In genomic region chr12:98582093-98582492, GRCh38 we compare ENCODE assay signal across 21 cellular contexts. TPM values are rescaled to one million over a fixed set of nuclear protein-coding genes. Genes with fewer than 3 reads are reported as not detected.
DNase-seq lines count a peak whose midpoint lies in the region; ATAC-seq, FAIRE-seq and TF ChIP-seq lines count a peak whose summit lies in the region.
"Had no signal": no experiment of that assay in that cellular context is flagged by ENCODE, and none has a peak within 500 bp of the region (broad histone marks: within the 10 kb centered on the region; RNA-seq: fewer than 3 reads in every experiment).

No MANE protein-coding gene starts in this region.

- TF ChIP-seq CTCF in brain microvascular endothelial cell (IDR thresholded peaks at IDR 0.05; ENCODE audit: low read depth, low read length, missing control alignments) (no peak), suprapubic skin (IDR thresholded peaks at IDR 0.05) (no peak)

- FAIRE-seq in H54 (lab: Jason Lieb, UNC), result peak; percentile 57

- WGBS in suprapubic skin, result 90% methylated on average over 6 of the region's 6 CpGs

- H3K36me3 ChIP-seq in brain microvascular endothelial cell (replicated peaks) (no peaks in the 10 kb centered on the region), suprapubic skin (no peaks in the 10 kb centered on the region)
- H3K36me3 ChIP-seq: MG63 had no signal

- in situ Hi-C loops in brain microvascular endothelial cell (cut with HindIII; ENCODE audit: low pct_ligation_motif_present, low sequenced_read_pairs), result no loop called here

- DNase-seq in H54 (ENCODE audit: insufficient read length, low spot score) (no peak), M059J (ENCODE audit: low read depth) (peak; percentile 75), brain microvascular endothelial cell (peak; percentile 37), myocyte (ENCODE audit: low read depth) (peak; percentile 13), cerebellar cortex (ENCODE audit: low spot score) (no peak), NCI-H146 treated with DMSO at 0.1 percent for 48 hours (lab: John Stamatoyannopoulos, UW; ENCODE audit: unreplicated experiment) (no peak), suprapubic skin (ENCODE audit: low spot score in 2 of 2) (no peak)
- DNase-seq: COR-L47, H7, KG1, MG63, NCI-H1105, NCI-H1694 treated with DMSO at 0.1 percent for 48 hours, NCI-H2107, NCI-H2227 treated with DMSO at 0.1 percent for 48 hours, NCI-H524, Right ventricle myocardium superior, T-helper 1 cell had no signal

- no peak for TF ChIP-seq POLR2A in H54 (IDR thresholded peaks at IDR 0.05; ENCODE audit: low read depth, low read length)
- TF ChIP-seq POLR2A in suprapubic skin (IDR thresholded peaks at IDR 0.05), result no peak

- H3K4me1 ChIP-seq in suprapubic skin, result no peaks in the 10 kb centered on the region

- no peaks in the 10 kb centered on the region for H3K27me3 ChIP-seq in brain microvascular endothelial cell (replicated peaks)
- no peaks in the 10 kb centered on the region for H3K27me3 ChIP-seq in suprapubic skin
- H3K27me3 ChIP-seq: MG63 had no signal

- no peak overlapping the region for H3K4me3 ChIP-seq in brain microvascular endothelial cell (ENCODE audit: low read depth, low read length)
- H3K4me3 ChIP-seq in suprapubic skin, result no peak overlapping the region
- H3K4me3 ChIP-seq: MG63, SK-N-MC had no signal

- no peaks in the 10 kb centered on the region for H3K9me3 ChIP-seq in suprapubic skin
- H3K9me3 ChIP-seq: MG63 had no signal

- TF ChIP-seq EP300 in suprapubic skin (IDR thresholded peaks at IDR 0.05), result no peak

- H3K27ac ChIP-seq in brain microvascular endothelial cell (no peak overlapping the region), suprapubic skin (no peak overlapping the region)
- H3K27ac ChIP-seq: SK-N-MC had no signal

- no peak for ATAC-seq in HG02763 (IDR thresholded peaks at IDR 0.05; ENCODE audit: unreplicated experiment)
- ATAC-seq: Panc1 had no signal

RNA-seq across cellular contexts. Expression of gene SLC25A3, which starts 11.4 kb away (rescaled TPM):
- 560 and 563 TPM in 2 replicates for total RNA-seq in M059J (2014; rRNA removed; shearing (Covaris generic))
- total RNA-seq in myocyte, result 914 and 1,102 TPM in 2 replicates
- 530 TPM for polyA plus RNA-seq in myocyte (2012)
- total RNA-seq in suprapubic skin, result 100 to 1,000 TPM; 375 to 558 (median 498) TPM

Comparison
In these comparisons a context has a peak if more than half of its experiments do, and no peak if none do; other contexts are left out.
1. DNase-seq: peak in M059J (single experiment), brain microvascular endothelial cell (single experiment) and myocyte (single experiment); none in H54 (single experiment), cerebellar cortex (single experiment), NCI-H146 treated with DMSO at 0.1 percent for 48 hours (single experiment) and suprapubic skin (0 of 2).